In the genomic region with DNA sequence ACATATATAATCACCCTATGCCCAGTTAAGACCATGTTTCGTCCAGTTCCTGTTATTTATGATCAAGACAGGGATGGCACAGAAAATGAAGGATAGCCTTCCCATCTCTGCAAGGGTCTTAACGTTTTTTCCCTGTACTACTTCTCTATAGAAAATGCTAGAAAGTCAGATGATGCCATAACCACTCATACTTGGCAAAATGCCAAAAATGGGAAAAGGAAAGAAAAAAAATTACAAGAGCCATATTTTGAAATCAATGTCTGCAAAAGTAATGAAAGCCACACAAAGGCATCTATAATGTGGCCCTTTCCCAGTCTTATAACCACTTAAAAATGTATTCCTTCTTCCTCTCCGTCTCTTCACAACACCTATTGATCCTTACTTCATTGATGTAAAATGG, we compare ENCODE assay signal across 9 cellular contexts. TPM values are rescaled to one million over a fixed set of nuclear protein-coding genes. Genes with fewer than 3 reads are reported as not detected.
DNase-seq lines count a peak whose midpoint lies in the region; ATAC-seq and TF ChIP-seq lines count a peak whose summit lies in the region.
"Had no signal": no experiment of that assay in that cellular context is flagged by ENCODE, and none has a peak within 500 bp of the region (broad histone marks: within the 10 kb centered on the region; RNA-seq: fewer than 3 reads in every experiment).

No MANE protein-coding gene starts in this region.

- TF ChIP-seq CTCF in CD8-positive, alpha-beta T cell (IDR thresholded peaks at IDR 0.05): no peak
- TF ChIP-seq CTCF in HL-60 (IDR thresholded peaks at IDR 0.05; ENCODE audit: insufficient read depth, low read length): no peak

- H3K27ac ChIP-seq in CD8-positive, alpha-beta T cell (ENCODE audit: low read depth, low read length): no peak overlapping the region
- peak overlapping the region; percentile 6; the same call in 1 of the 2 replicates for H3K27ac ChIP-seq in HL-60 (replicated peaks)

- H3K27me3 ChIP-seq in CD8-positive, alpha-beta T cell (ENCODE audit: insufficient read depth, low read length): no peaks in the 10 kb centered on the region
- H3K27me3 ChIP-seq in HL-60 (ENCODE audit: insufficient read depth, poor library complexity, severe bottlenecking): no peaks in the 10 kb centered on the region

- no peaks in the 10 kb centered on the region for H3K9me3 ChIP-seq in CD8-positive, alpha-beta T cell (ENCODE audit: low read length)

- peak overlapping the region; percentile 90 for H3K4me3 Mint-ChIP-seq in CD8-positive, alpha-beta T cell
- peak overlapping the region; percentile 65 for H3K4me3 Mint-ChIP-seq in activated T-helper 2 cell treated with anti-CD3 and anti-CD28 coated beads, Interferon-gamma antibody, Interleukin-2, Interleukin-4, amounts not matched to agents 10 μg/mL and 5 μg/mL and 100 μg/mL, durations not matched to agents 14 hours and 24 hours and 36 hours (ENCODE audit: low read depth)

- no peak for DNase-seq in CD8-positive, alpha-beta T cell
- DNase-seq in HL-60 (ENCODE audit: low read depth in 1 of 2, low spot score in 1 of 2): no peak
- DNase-seq in activated T-helper 2 cell treated with anti-CD3 and anti-CD28 coated beads, Interferon-gamma antibody, Interleukin-2, Interleukin-4, amounts not matched to agents 10 μg/mL and 5 μg/mL and 100 μg/mL, durations not matched to agents 14 hours and 24 hours and 36 hours (ENCODE audit: low spot score): no peak
- DNase-seq in lung microvascular endothelial cell (ENCODE audit: low read depth in 2 of 2): peak; percentile 55 to 58
- no peak for DNase-seq in putamen (ENCODE audit: low spot score)
- DNase-seq in activated gamma-delta T cell (lab: John Stamatoyannopoulos, UW): no peak
- no peak for DNase-seq in NCI-H1436 (lab: John Stamatoyannopoulos, UW)
- DNase-seq: NCI-H510A treated with DMSO at 0.1 percent for 48 hours, WERI-Rb-1 had no signal

- H3K4me1 ChIP-seq in CD8-positive, alpha-beta T cell (ENCODE audit: insufficient read depth, low read length): peaks cover 24% of the 10 kb centered on the region

- POLR2A ChIA-PET in CD8-positive, alpha-beta T cell (lab: Charles Lee): interaction anchor here (0.8 to 5.4 kb wide), 3 partner anchors 21 to 46 kb away, joined by 3 to 31 read pairs (median 3); a partner anchor contains a TSS

- peaks cover 31% of the 10 kb centered on the region for H3K4me1 Mint-ChIP-seq in CD8-positive, alpha-beta T cell (ENCODE audit: low read depth)
- peaks cover 36% of the 10 kb centered on the region for H3K4me1 Mint-ChIP-seq in activated T-helper 2 cell treated with anti-CD3 and anti-CD28 coated beads, Interferon-gamma antibody, Interleukin-2, Interleukin-4, amounts not matched to agents 10 μg/mL and 5 μg/mL and 100 μg/mL, durations not matched to agents 14 hours and 24 hours and 36 hours (ENCODE audit: low read depth)

- H3K9me3 Mint-ChIP-seq in CD8-positive, alpha-beta T cell: no peaks in the 10 kb centered on the region
- H3K9me3 Mint-ChIP-seq in activated T-helper 2 cell treated with anti-CD3 and anti-CD28 coated beads, Interferon-gamma antibody, Interleukin-2, Interleukin-4, amounts not matched to agents 10 μg/mL and 5 μg/mL and 100 μg/mL, durations not matched to agents 14 hours and 24 hours and 36 hours: no peaks in the 10 kb centered on the region

- no peaks in the 10 kb centered on the region for H3K36me3 ChIP-seq in CD8-positive, alpha-beta T cell (ENCODE audit: insufficient read depth, low read length)

- H3K4me3 ChIP-seq in CD8-positive, alpha-beta T cell (ENCODE audit: low read depth, low read length): no peak overlapping the region
- H3K4me3 ChIP-seq in HL-60 (replicated peaks; ENCODE audit: insufficient read depth, low read length): no peak overlapping the region

- peak overlapping the region; percentile 45 for H3K27ac Mint-ChIP-seq in CD8-positive, alpha-beta T cell
- H3K27ac Mint-ChIP-seq in activated T-helper 2 cell treated with anti-CD3 and anti-CD28 coated beads, Interferon-gamma antibody, Interleukin-2, Interleukin-4, amounts not matched to agents 10 μg/mL and 5 μg/mL and 100 μg/mL, durations not matched to agents 14 hours and 24 hours and 36 hours: peak overlapping the region; percentile 98

- intact Hi-C loops in CD8-positive, alpha-beta T cell (cut with DNase I, micrococcal nuclease): loop anchor here in 1 of 2 experiments (5.0 kb wide), 1 partner anchor 33 kb away; a partner anchor contains a TSS
- intact Hi-C loops in activated T-helper 2 cell treated with anti-CD3 and anti-CD28 coated beads, Interferon-gamma antibody, Interleukin-2, Interleukin-4, amounts not matched to agents 10 μg/mL and 5 μg/mL and 100 μg/mL, durations not matched to agents 14 hours and 24 hours and 36 hours (cut with micrococcal nuclease): loop anchor here (5.0 kb wide), 1 partner anchor 72 kb away; a partner anchor contains a TSS

- no peaks in the 10 kb centered on the region for H3K27me3 Mint-ChIP-seq in CD8-positive, alpha-beta T cell (ENCODE audit: low read depth)
- H3K27me3 Mint-ChIP-seq in activated T-helper 2 cell treated with anti-CD3 and anti-CD28 coated beads, Interferon-gamma antibody, Interleukin-2, Interleukin-4, amounts not matched to agents 10 μg/mL and 5 μg/mL and 100 μg/mL, durations not matched to agents 14 hours and 24 hours and 36 hours (ENCODE audit: low read depth): no peaks in the 10 kb centered on the region

- no peak for ATAC-seq in CD8-positive, alpha-beta T cell

- CTCF ChIA-PET in CD8-positive, alpha-beta T cell (lab: Charles Lee): interaction anchor here (1.0 to 3.1 kb wide), 4 partner anchors 10 to 39 kb away, joined by 3 to 24 read pairs (median 8); a partner anchor contains a TSS

- H3K36me3 Mint-ChIP-seq in CD8-positive, alpha-beta T cell: peaks cover 3% of the 10 kb centered on the region
- H3K36me3 Mint-ChIP-seq in activated T-helper 2 cell treated with anti-CD3 and anti-CD28 coated beads, Interferon-gamma antibody, Interleukin-2, Interleukin-4, amounts not matched to agents 10 μg/mL and 5 μg/mL and 100 μg/mL, durations not matched to agents 14 hours and 24 hours and 36 hours (ENCODE audit: low read depth): peaks cover 9% of the 10 kb centered on the region

RNA-seq across cellular contexts. Expression of a gene that starts 1.8 kb away (rescaled TPM):
- total RNA-seq in CD8-positive, alpha-beta T cell: 1 to 10 TPM; 4.0 to 5.9 TPM
- total RNA-seq in activated T-helper 2 cell treated with anti-CD3 and anti-CD28 coated beads, Interferon-gamma antibody, Interleukin-2, Interleukin-4, amounts not matched to agents 10 μg/mL and 5 μg/mL and 100 μg/mL, durations not matched to agents 14 hours and 24 hours and 36 hours: 89.7 and 94.3 TPM in 2 replicates
- total RNA-seq in lung microvascular endothelial cell: 63.6 and 75.0 TPM in 2 replicates

RNA-seq across cellular contexts. Expression of a gene that starts 7.6 kb away (rescaled TPM):
- 100 to 1,000 TPM; 580 to 582 TPM for total RNA-seq in CD8-positive, alpha-beta T cell
- 1,051 and 1,067 TPM in 2 replicates for total RNA-seq in activated T-helper 2 cell treated with anti-CD3 and anti-CD28 coated beads, Interferon-gamma antibody, Interleukin-2, Interleukin-4, amounts not matched to agents 10 μg/mL and 5 μg/mL and 100 μg/mL, durations not matched to agents 14 hours and 24 hours and 36 hours
- 2,671 and 3,118 TPM in 2 replicates for total RNA-seq in lung microvascular endothelial cell

RNA-seq across cellular contexts. Expression of a gene that starts 22.5 kb away (rescaled TPM):
- total RNA-seq in CD8-positive, alpha-beta T cell: 10 to 100 TPM; 82.4 to 83.0 TPM
- total RNA-seq in activated T-helper 2 cell treated with anti-CD3 and anti-CD28 coated beads, Interferon-gamma antibody, Interleukin-2, Interleukin-4, amounts not matched to agents 10 μg/mL and 5 μg/mL and 100 μg/mL, durations not matched to agents 14 hours and 24 hours and 36 hours: 154 TPM in 2 replicates
- total RNA-seq in lung microvascular endothelial cell: 270 and 326 TPM in 2 replicates

RNA-seq across cellular contexts. Expression of a gene that starts 32.5 kb away (rescaled TPM):
- 1 to 10 TPM; 9.0 TPM for total RNA-seq in CD8-positive, alpha-beta T cell
- 7.7 and 9.2 TPM in 2 replicates for total RNA-seq in activated T-helper 2 cell treated with anti-CD3 and anti-CD28 coated beads, Interferon-gamma antibody, Interleukin-2, Interleukin-4, amounts not matched to agents 10 μg/mL and 5 μg/mL and 100 μg/mL, durations not matched to agents 14 hours and 24 hours and 36 hours
- 2.6 and 5.0 TPM in 2 replicates for total RNA-seq in lung microvascular endothelial cell

RNA-seq across cellular contexts. Expression of a gene that starts 34.1 kb away (rescaled TPM):
- total RNA-seq in CD8-positive, alpha-beta T cell: 1,000 to 10,000 TPM; 5,791 to 5,914 TPM
- total RNA-seq in activated T-helper 2 cell treated with anti-CD3 and anti-CD28 coated beads, Interferon-gamma antibody, Interleukin-2, Interleukin-4, amounts not matched to agents 10 μg/mL and 5 μg/mL and 100 μg/mL, durations not matched to agents 14 hours and 24 hours and 36 hours: 3,925 and 4,057 TPM in 2 replicates
- 2,546 and 2,559 TPM in 2 replicates for total RNA-seq in lung microvascular endothelial cell

Comparison
In these comparisons a context has a peak if more than half of its experiments do, and no peak if none do; other contexts are left out.
1. DNase-seq: peak in lung microvascular endothelial cell (2 of 2); none in CD8-positive, alpha-beta T cell (0 of 7), HL-60 (0 of 2), activated T-helper 2 cell treated with anti-CD3 and anti-CD28 coated beads, Interferon-gamma antibody, Interleukin-2, Interleukin-4, amounts not matched to agents 10 μg/mL and 5 μg/mL and 100 μg/mL, durations not matched to agents 14 hours and 24 hours and 36 hours (single experiment), putamen (single experiment), activated gamma-delta T cell (single experiment) and NCI-H1436 (single experiment).